Comparison of ENCODE assay signal across 10 cellular contexts in the genomic region with DNA sequence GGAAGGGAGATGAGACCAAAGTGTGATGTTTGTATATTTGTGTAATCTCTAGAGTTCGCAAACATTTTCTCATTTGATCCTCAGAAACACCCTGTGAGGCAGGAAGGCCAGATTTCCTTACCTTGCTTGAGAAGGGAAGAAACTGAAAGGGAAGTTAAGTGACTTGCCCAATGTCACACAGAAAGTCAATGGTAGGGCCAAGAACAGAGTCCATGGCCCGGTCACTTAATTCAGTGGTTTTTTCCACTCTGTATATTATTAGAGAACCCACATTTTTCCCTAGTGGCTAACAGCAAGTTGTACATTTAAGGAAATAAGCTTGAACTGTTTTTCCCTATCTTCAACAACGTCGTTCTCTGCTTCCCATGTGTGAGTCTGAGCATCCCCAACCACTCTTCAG. TPM values are rescaled to one million over a fixed set of nuclear protein-coding genes. Genes with fewer than 3 reads are reported as not detected.
DNase-seq lines count a peak whose midpoint lies in the region; ATAC-seq and TF ChIP-seq lines count a peak whose summit lies in the region.
"Had no signal": no experiment of that assay in that cellular context is flagged by ENCODE, and none has a peak within 500 bp of the region (broad histone marks: within the 10 kb centered on the region; RNA-seq: fewer than 3 reads in every experiment).

No MANE protein-coding gene starts in this region.

- no peaks in the 10 kb centered on the region for H3K36me3 Mint-ChIP-seq in activated T-helper 17 cell treated with anti-CD3 and anti-CD28 coated beads, Interleukin-2, amount 50 U/mL, for 72 hours (ENCODE audit: low read depth)

- no peak for TF ChIP-seq EP300 in upper lobe of left lung (IDR thresholded peaks at IDR 0.05)

- H3K9me3 Mint-ChIP-seq in activated T-helper 17 cell treated with anti-CD3 and anti-CD28 coated beads, Interleukin-2, amount 50 U/mL, for 72 hours = no peaks in the 10 kb centered on the region

- TF ChIP-seq POLR2A in upper lobe of left lung (IDR thresholded peaks at IDR 0.05) = no peak

- peak overlapping the region; percentile 2 to 63 (median 27) for H3K27ac ChIP-seq in upper lobe of left lung
- H3K27ac ChIP-seq: thoracic aorta had no signal

- no peaks in the 10 kb centered on the region for H3K9me3 ChIP-seq in upper lobe of left lung
- H3K9me3 ChIP-seq: thoracic aorta had no signal

- no peaks in the 10 kb centered on the region for H3K36me3 ChIP-seq in upper lobe of left lung
- H3K36me3 ChIP-seq: thoracic aorta had no signal

- ATAC-seq in left ventricle myocardium superior (peak; percentile 42), Right ventricle myocardium superior (ENCODE audit: poor library complexity) (no peak), HG02973 (IDR thresholded peaks at IDR 0.05; ENCODE audit: unreplicated experiment) (peak; percentile 8), upper lobe of left lung (ENCODE audit: low FRiP score in 2 of 2) (peak; percentile 28 to 56), GM21360 (IDR thresholded peaks at IDR 0.05; ENCODE audit: unreplicated experiment) (no peak), HG03175 (IDR thresholded peaks at IDR 0.05; ENCODE audit: unreplicated experiment) (no peak)
- peak; percentile 7 for ATAC-seq in activated T-helper 17 cell treated with anti-CD3 and anti-CD28 coated beads, Interleukin-2, amount 50 U/mL, for 72 hours (replicated peaks)

- peak overlapping the region; percentile 48 for H3K4me3 Mint-ChIP-seq in activated T-helper 17 cell treated with anti-CD3 and anti-CD28 coated beads, Interleukin-2, amount 50 U/mL, for 72 hours

- peaks cover 0 to 4% (median 2%) of the 10 kb centered on the region in 4 donors for H3K4me1 ChIP-seq in upper lobe of left lung

- peaks cover 5% of the 10 kb centered on the region for H3K4me1 Mint-ChIP-seq in activated T-helper 17 cell treated with anti-CD3 and anti-CD28 coated beads, Interleukin-2, amount 50 U/mL, for 72 hours

- H3K4me3 ChIP-seq in upper lobe of left lung = no peak overlapping the region
- H3K4me3 ChIP-seq: thoracic aorta had no signal

- DNase-seq in left ventricle myocardium superior = no peak
- no peak for DNase-seq in Right ventricle myocardium superior
- DNase-seq in upper lobe of left lung = no peak
- DNase-seq in NCI-H526 (lab: John Stamatoyannopoulos, UW) = no peak
- DNase-seq: effector CD8-positive, alpha-beta T cell had no signal

- peak overlapping the region; percentile 25 for H3K27ac Mint-ChIP-seq in activated T-helper 17 cell treated with anti-CD3 and anti-CD28 coated beads, Interleukin-2, amount 50 U/mL, for 72 hours

- H3K27me3 Mint-ChIP-seq in activated T-helper 17 cell treated with anti-CD3 and anti-CD28 coated beads, Interleukin-2, amount 50 U/mL, for 72 hours = no peaks in the 10 kb centered on the region

- TF ChIP-seq CTCF in upper lobe of left lung (IDR thresholded peaks at IDR 0.05) = no peak

- no peaks in the 10 kb centered on the region for H3K27me3 ChIP-seq in upper lobe of left lung

- 72 to 79% methylated on average over 4 of the region's 4 CpGs for WGBS in upper lobe of left lung, 2 donors

- intact Hi-C loops in left ventricle myocardium superior (cut with micrococcal nuclease) (no loop called here), Right ventricle myocardium superior (cut with DNase I) (no loop called here)

RNA-seq across cellular contexts. Expression of a gene that starts 25.6 kb away (rescaled TPM):
- total RNA-seq in left ventricle myocardium superior (120 TPM), Right ventricle myocardium superior (139 TPM), upper lobe of left lung (100 to 1,000 TPM in 4 of 6 donors, 10 to 100 TPM in 2; 52.5 to 262 (median 113) TPM)
- 10 to 100 TPM in 1 of 2 donors, 1 to 10 TPM in 1; 3.4 to 16.0 TPM for total RNA-seq in activated T-helper 17 cell treated with anti-CD3 and anti-CD28 coated beads, Interleukin-2, amount 50 U/mL, for 72 hours

Comparison
In these comparisons a context has a peak if more than half of its experiments do, and no peak if none do; other contexts are left out.
1. ATAC-seq: peak in left ventricle myocardium superior (single experiment), HG02973 (single experiment), activated T-helper 17 cell treated with anti-CD3 and anti-CD28 coated beads, Interleukin-2, amount 50 U/mL, for 72 hours (single experiment) and upper lobe of left lung (2 of 2); none in Right ventricle myocardium superior (single experiment), GM21360 (single experiment) and HG03175 (single experiment).